ENCODE assay signal across 9 cellular contexts in the genomic region with DNA sequence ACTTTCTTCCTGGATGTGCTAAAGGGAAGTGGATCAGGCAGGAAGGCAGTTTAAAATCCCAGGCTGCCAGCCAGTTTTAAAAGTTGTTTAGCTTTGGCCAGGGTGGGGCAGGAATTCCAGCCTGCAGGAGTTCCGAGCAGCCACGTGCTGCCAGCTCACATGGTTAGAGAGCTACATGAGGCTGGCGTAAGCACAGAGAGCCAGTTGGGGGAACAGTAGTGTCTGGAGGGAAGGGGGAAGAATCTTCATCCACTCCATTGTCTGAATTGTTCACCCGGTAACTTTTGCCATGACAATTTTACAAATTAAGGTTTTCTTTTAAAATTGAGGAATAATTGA. TPM values are rescaled to one million over a fixed set of nuclear protein-coding genes. Genes with fewer than 3 reads are reported as not detected.
DNase-seq lines count a peak whose midpoint lies in the region; ATAC-seq and TF ChIP-seq lines count a peak whose summit lies in the region.
"Had no signal": no experiment of that assay in that cellular context is flagged by ENCODE, and none has a peak within 500 bp of the region (broad histone marks: within the 10 kb centered on the region; RNA-seq: fewer than 3 reads in every experiment).

No MANE protein-coding gene starts in this region.

- peaks cover 48% of the 10 kb centered on the region for H3K36me3 Mint-ChIP-seq in Caco-2 (ENCODE audit: insufficient read depth, unreplicated experiment)

- H3K4me3 Mint-ChIP-seq in Caco-2 (ENCODE audit: unreplicated experiment), result no peak overlapping the region

- no peak for ATAC-seq in GM21360 (IDR thresholded peaks at IDR 0.05; ENCODE audit: unreplicated experiment)

- H3K36me3 ChIP-seq in Caco-2 (ENCODE audit: control insufficient read depth, insufficient read depth, low read length) (peaks cover 3% of the 10 kb centered on the region; the same call in 1 of the 2 replicates), liver (ENCODE audit: control insufficient read depth in 4 of 4, insufficient read depth in 3 of 4, low read depth in 1 of 4, low read length in 3 of 4) (peaks cover 0 to 8% (median 3%) of the 10 kb centered on the region in 4 donors), tibial artery (peaks cover 20 to 29% (median 24%) of the 10 kb centered on the region in 3 donors)

- H3K27ac Mint-ChIP-seq in Caco-2 (ENCODE audit: unreplicated experiment), result no peak overlapping the region

- TF ChIP-seq CTCF in Caco-2 (IDR thresholded peaks at IDR 0.05; ENCODE audit: insufficient read depth in 1 of 2, low read depth in 1 of 2, low read length in 1 of 2, severe bottlenecking in 1 of 2, unreplicated experiment in 1 of 2) (no peak), liver (IDR thresholded peaks at IDR 0.05; ENCODE audit: low read depth, low read length, missing input control) (no peak), tibial artery (IDR thresholded peaks at IDR 0.05) (peak in 1 of 2 experiments; percentile 34)

- H3K27me3 Mint-ChIP-seq in Caco-2 (ENCODE audit: insufficient read depth, unreplicated experiment), result no peaks in the 10 kb centered on the region

- CTCF ChIA-PET in Caco-2 (lab: Charles Lee) (interaction anchor here (0.6 to 0.8 kb wide), 2 partner anchors 13 to 17 kb away, joined by 3 to 4 read pairs; no protein-coding TSS in a partner anchor), HEK293T (lab: Yijun Ruan, JAX) (no interaction called here)

- H3K4me3 ChIP-seq in Caco-2 (ENCODE audit: low read depth, low read length) (no peak overlapping the region), liver (ENCODE audit: low read depth in 1 of 3, low read length in 3 of 3) (no peak overlapping the region), tibial artery (peak overlapping the region in 1 of 2 donors; percentile 4)

- peaks cover 32% of the 10 kb centered on the region for H3K4me1 ChIP-seq in Caco-2
- peaks cover 20 to 37% (median 29%) of the 10 kb centered on the region in 4 donors for H3K4me1 ChIP-seq in liver (ENCODE audit: control insufficient read depth in 4 of 4, insufficient read depth in 4 of 4, low read length in 3 of 4)
- peaks cover 0 to 69% (median 50%) of the 10 kb centered on the region in 4 donors for H3K4me1 ChIP-seq in tibial artery

- DNase-seq in Caco-2 (peak in 1 of 2 experiments; percentile 28), NCI-H2081 (lab: John Stamatoyannopoulos, UW) (peak; percentile 48 to 84), cerebellum (ENCODE audit: low spot score) (peak; percentile 50), tibial artery (peak; percentile 93 to 97), HEK293T (ENCODE audit: extremely low spot score) (no peak), SIG-M5 (lab: John Stamatoyannopoulos, UW) (no peak)

- H3K9me3 Mint-ChIP-seq in Caco-2 (ENCODE audit: unreplicated experiment), result no peaks in the 10 kb centered on the region

- H3K27ac ChIP-seq in liver (ENCODE audit: low read depth in 1 of 2, low read length in 2 of 2) (peak overlapping the region; percentile 88 to 89), tibial artery (peak overlapping the region; percentile 93 to 96)
- H3K27ac ChIP-seq: KMS-11 had no signal

- BruUV-seq in Caco-2 (replicated peaks; lab: Mats Ljungman, UMichigan), result TSS peak; percentile 13

- 12% methylated on average over 4 of the region's 4 CpGs for WGBS in liver

- peak; percentile 16 to 28 for TF ChIP-seq RAD21 in liver (IDR thresholded peaks at IDR 0.05)

- POLR2A ChIA-PET in Caco-2 (lab: Charles Lee) (interaction anchor here (0.9 kb wide), 1 partner anchor 10 kb away, joined by 4 read pairs; no protein-coding TSS in a partner anchor), HEK293T (lab: Yijun Ruan, JAX) (no interaction called here)

- intact Hi-C loops in Caco-2 (cut with micrococcal nuclease; ENCODE audit: unreplicated experiment) (no loop called here), tibial artery (cut with DNase I; ENCODE audit: low total_unique reads) (no loop called here)

- peak overlapping the region in 1 of 2 donors; percentile 18 for H3K9ac ChIP-seq in liver (ENCODE audit: low read depth in 1 of 2, low read length in 2 of 2)
- H3K9ac ChIP-seq: KMS-11 had no signal

- H3K9me3 ChIP-seq in Caco-2 (no peaks in the 10 kb centered on the region), liver (ENCODE audit: control insufficient read depth in 4 of 4, low read length in 3 of 4) (no peaks in the 10 kb centered on the region), tibial artery (no peaks in the 10 kb centered on the region)

- H3K4me1 Mint-ChIP-seq in Caco-2 (ENCODE audit: low read depth, unreplicated experiment), result peaks cover 6% of the 10 kb centered on the region

- H3K27me3 ChIP-seq in Caco-2 (replicated peaks; ENCODE audit: control insufficient read depth, insufficient read depth, low read length), result no peaks in the 10 kb centered on the region
- H3K27me3 ChIP-seq in liver (ENCODE audit: control insufficient read depth in 4 of 4, insufficient read depth in 4 of 4, low read length in 3 of 4), result no peaks in the 10 kb centered on the region
- H3K27me3 ChIP-seq in tibial artery, result no peaks in the 10 kb centered on the region

TF ChIP-seq in liver, 16 proteins besides CTCF, POLR2A, EP300 and RAD21 (continues in another document):
- TF ChIP-seq, protein P1, sequence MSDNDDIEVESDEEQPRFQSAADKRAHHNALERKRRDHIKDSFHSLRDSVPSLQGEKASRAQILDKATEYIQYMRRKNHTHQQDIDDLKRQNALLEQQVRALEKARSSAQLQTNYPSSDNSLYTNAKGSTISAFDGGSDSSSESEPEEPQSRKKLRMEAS (IDR thresholded peaks at IDR 0.05), result peak; percentile 99
- no peak for TF ChIP-seq FOXA2 (IDR thresholded peaks at IDR 0.05)
- no peak for TF ChIP-seq HNF4G (IDR thresholded peaks at IDR 0.05)
- TF ChIP-seq, protein P2, sequence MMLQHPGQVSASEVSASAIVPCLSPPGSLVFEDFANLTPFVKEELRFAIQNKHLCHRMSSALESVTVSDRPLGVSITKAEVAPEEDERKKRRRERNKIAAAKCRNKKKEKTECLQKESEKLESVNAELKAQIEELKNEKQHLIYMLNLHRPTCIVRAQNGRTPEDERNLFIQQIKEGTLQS (IDR thresholded peaks at IDR 0.05), result peak; percentile 8
- peak; percentile 38 for TF ChIP-seq YY1 (IDR thresholded peaks at IDR 0.05)
- peak in 1 of 2 donors; percentile 60 for TF ChIP-seq JUND (IDR thresholded peaks at IDR 0.05)
- no peak for TF ChIP-seq TAF1 (conservative IDR thresholded peaks at IDR 0.05)
- TF ChIP-seq SP1 (IDR thresholded peaks at IDR 0.05), result peak; percentile 78
- TF ChIP-seq HNF4A (conservative IDR thresholded peaks at IDR 0.05), result peak; percentile 14 to 44
- TF ChIP-seq NR2F2 (IDR thresholded peaks at IDR 0.05), result no peak
- TF ChIP-seq GABPA (IDR thresholded peaks at IDR 0.05 in 1 of 2, conservative IDR thresholded peaks at IDR 0.05 in 1 of 2), result peak in 1 of 2 donors; percentile 51
- TF ChIP-seq RXRA (IDR thresholded peaks at IDR 0.05), result peak; percentile 56 to 71
- no peak for TF ChIP-seq FOXA1 (IDR thresholded peaks at IDR 0.05)

TF ChIP-seq in HEK293T, 16 proteins besides CTCF, POLR2A, EP300 and RAD21:
- TF ChIP-seq FOXM1 (IDR thresholded peaks at IDR 0.05; ENCODE audit: borderline replicate concordance), result no peak
- TF ChIP-seq ZNF384 (IDR thresholded peaks at IDR 0.05), result no peak
- TF ChIP-seq SP1 (IDR thresholded peaks at IDR 0.05), result no peak
- no peak for TF ChIP-seq FOXK2 (IDR thresholded peaks at IDR 0.05)
- TF ChIP-seq HDGF (IDR thresholded peaks at IDR 0.05; ENCODE audit: borderline replicate concordance), result no peak
- no peak for TF ChIP-seq ARNT (IDR thresholded peaks at IDR 0.05)
- TF ChIP-seq SUZ12 (IDR thresholded peaks at IDR 0.05), result no peak
- no peak for TF ChIP-seq NFRKB (IDR thresholded peaks at IDR 0.05)
- TF ChIP-seq CTBP1 (IDR thresholded peaks at IDR 0.05; ENCODE audit: borderline replicate concordance), result no peak
- no peak for TF ChIP-seq L3MBTL2 (conservative IDR thresholded peaks at IDR 0.05)
- no peak for TF ChIP-seq LEF1 (IDR thresholded peaks at IDR 0.05; ENCODE audit: borderline replicate concordance)
- no peak for TF ChIP-seq FOXA1 (IDR thresholded peaks at IDR 0.05)

RNA-seq across cellular contexts. Expression of a gene that starts 12.0 kb away (rescaled TPM):
- 59.0 and 66.7 TPM in 2 replicates for total RNA-seq in Caco-2 (2022)
- 9.2 TPM for total RNA-seq in cerebellum
- 10 to 100 TPM in 1 of 2 donors, 1 to 10 TPM in 1; 4.4 to 11.9 TPM for total RNA-seq in liver
- 10 to 100 TPM in 1 of 2 donors, 1 to 10 TPM in 1; 6.5 to 12.9 TPM for polyA plus RNA-seq in liver

RNA-seq across cellular contexts. Expression of a gene that starts 12.2 kb away (rescaled TPM):
- total RNA-seq in Caco-2 (2022), result 14.9 and 17.3 TPM in 2 replicates
- total RNA-seq in cerebellum, result 7.4 TPM
- 10 to 100 TPM in 1 of 2 donors, 1 to 10 TPM in 1; 9.2 to 14.5 TPM for total RNA-seq in liver
- polyA plus RNA-seq in liver, result 10 to 100 TPM in 1 of 2 donors, 1 to 10 TPM in 1; 9.1 to 13.1 TPM

RNA-seq across cellular contexts. Expression of a gene that starts 21.6 kb away (rescaled TPM):
- 72.7 and 84.3 TPM in 2 replicates for total RNA-seq in Caco-2 (2022)
- 29.9 TPM for total RNA-seq in cerebellum
- total RNA-seq in liver, result 10 to 100 TPM; 20.3 to 30.5 TPM
- polyA plus RNA-seq in liver, result 10 to 100 TPM in 1 of 2 donors, 1 to 10 TPM in 1; 4.5 to 32.4 TPM

RNA-seq across cellular contexts. Expression of a gene that starts 26.9 kb away (rescaled TPM):
- total RNA-seq in Caco-2 (2022) (not detected in 2 replicates), cerebellum (1.00 TPM), liver (not detected)
- polyA plus RNA-seq in liver, result not detected

RNA-seq across cellular contexts. Expression of a gene that starts 38.5 kb away (rescaled TPM):
- total RNA-seq in Caco-2 (2022) (49.3 and 56.4 TPM in 2 replicates), cerebellum (14.6 TPM), liver (10 to 100 TPM; 17.2 to 20.9 TPM)
- polyA plus RNA-seq in liver, result 1 to 10 TPM; 4.7 to 6.5 TPM

Comparison
In these comparisons a context has a peak if more than half of its experiments do, and no peak if none do; other contexts are left out.
1. DNase-seq: peak in NCI-H2081 (2 of 2), cerebellum (single experiment) and tibial artery (2 of 2); none in HEK293T (single experiment) and SIG-M5 (single experiment).